Comparison of ENCODE assay signal across 14 cellular contexts in genomic region chr21:33492571-33492970, GRCh38. TPM values are rescaled to one million over a fixed set of nuclear protein-coding genes. Genes with fewer than 3 reads are reported as not detected.
DNase-seq lines count a peak whose midpoint lies in the region; ATAC-seq and TF ChIP-seq lines count a peak whose summit lies in the region.
"Had no signal": no experiment of that assay in that cellular context is flagged by ENCODE, and none has a peak within 500 bp of the region (broad histone marks: within the 10 kb centered on the region; RNA-seq: fewer than 3 reads in every experiment).

No MANE protein-coding gene starts in this region.

- no peaks in the 10 kb centered on the region for H3K9me3 Mint-ChIP-seq in activated naive CD8-positive, alpha-beta T cell (ENCODE audit: low read depth)
- no peaks in the 10 kb centered on the region for H3K9me3 Mint-ChIP-seq in activated naive CD8-positive, alpha-beta T cell treated with anti-CD3 and anti-CD28 coated beads for 36 hours
- no peaks in the 10 kb centered on the region for H3K9me3 Mint-ChIP-seq in progenitor cell of endocrine pancreas (ENCODE audit: low read depth)
- H3K9me3 Mint-ChIP-seq: neural crest cell had no signal

- no peak for ATAC-seq in HG03432 (IDR thresholded peaks at IDR 0.05; ENCODE audit: unreplicated experiment)
- ATAC-seq in GM21737 (IDR thresholded peaks at IDR 0.05; ENCODE audit: unreplicated experiment): no peak

- TF ChIP-seq CTCF in cardiac fibroblast (IDR thresholded peaks at IDR 0.05; ENCODE audit: low read depth, low read length): no peak
- TF ChIP-seq CTCF in progenitor cell of endocrine pancreas (IDR thresholded peaks at IDR 0.05; ENCODE audit: unreplicated experiment): no peak

- H3K4me3 ChIP-seq in cardiac fibroblast (replicated peaks in 1 of 2; ENCODE audit: low read depth in 2 of 2, low read length in 2 of 2): no peak overlapping the region

- H3K4me1 Mint-ChIP-seq in activated naive CD8-positive, alpha-beta T cell (ENCODE audit: low read depth): peaks cover 11% of the 10 kb centered on the region
- H3K4me1 Mint-ChIP-seq in activated naive CD8-positive, alpha-beta T cell treated with anti-CD3 and anti-CD28 coated beads for 36 hours: peaks cover 10% of the 10 kb centered on the region
- peaks cover 6% of the 10 kb centered on the region for H3K4me1 Mint-ChIP-seq in progenitor cell of endocrine pancreas (ENCODE audit: low read depth)

- peak overlapping the region; percentile 35 for H3K4me3 Mint-ChIP-seq in activated naive CD8-positive, alpha-beta T cell
- no peak overlapping the region for H3K4me3 Mint-ChIP-seq in activated naive CD8-positive, alpha-beta T cell treated with anti-CD3 and anti-CD28 coated beads for 36 hours
- peak overlapping the region; percentile 49 for H3K4me3 Mint-ChIP-seq in progenitor cell of endocrine pancreas (ENCODE audit: low read depth)

- H3K27ac Mint-ChIP-seq in activated naive CD8-positive, alpha-beta T cell: no peak overlapping the region
- no peak overlapping the region for H3K27ac Mint-ChIP-seq in activated naive CD8-positive, alpha-beta T cell treated with anti-CD3 and anti-CD28 coated beads for 36 hours
- no peak overlapping the region for H3K27ac Mint-ChIP-seq in progenitor cell of endocrine pancreas

- DNase-seq in activated naive CD8-positive, alpha-beta T cell treated with anti-CD3 and anti-CD28 coated beads for 36 hours: no peak
- DNase-seq in NOMO-1 (lab: John Stamatoyannopoulos, UW; ENCODE audit: unreplicated experiment in 2 of 2) (peak; percentile 13 to 46), cardiac fibroblast (ENCODE audit: low read depth in 2 of 2) (peak; percentile 75 to 84), progenitor cell of endocrine pancreas (ENCODE audit: low spot score, unreplicated experiment) (no peak)
- no peak for DNase-seq in stimulated activated naive CD4-positive, alpha-beta T cell treated with Interleukin-2 at 50 U/mL for 16 hours (lab: John Stamatoyannopoulos, UW)
- DNase-seq: C1 segment of cervical spinal cord; caudate nucleus; NCI-H1436 treated with DMSO at 0.1 percent for 48 hours; NK-92 treated with Interleukin-12 subunit alpha and Interleukin-12 subunit beta, amount 100 ng/mL, for 24 hours; T-helper 9 cell had no signal

- H3K27me3 Mint-ChIP-seq in activated naive CD8-positive, alpha-beta T cell: no peaks in the 10 kb centered on the region
- no peaks in the 10 kb centered on the region for H3K27me3 Mint-ChIP-seq in activated naive CD8-positive, alpha-beta T cell treated with anti-CD3 and anti-CD28 coated beads for 36 hours
- peaks cover 5% of the 10 kb centered on the region for H3K27me3 Mint-ChIP-seq in progenitor cell of endocrine pancreas

- no peaks in the 10 kb centered on the region for H3K36me3 Mint-ChIP-seq in activated naive CD8-positive, alpha-beta T cell
- no peaks in the 10 kb centered on the region for H3K36me3 Mint-ChIP-seq in activated naive CD8-positive, alpha-beta T cell treated with anti-CD3 and anti-CD28 coated beads for 36 hours
- H3K36me3 Mint-ChIP-seq in progenitor cell of endocrine pancreas (ENCODE audit: insufficient read depth): peaks cover 4% of the 10 kb centered on the region

RNA-seq across cellular contexts. Expression of gene DNAJC28, which starts 1.1 kb away (rescaled TPM):
- under 1 TPM; 0.23 to 0.58 TPM for total RNA-seq in activated naive CD8-positive, alpha-beta T cell treated with anti-CD3 and anti-CD28 coated beads for 36 hours
- total RNA-seq in progenitor cell of endocrine pancreas: 4.9 and 5.5 TPM in 2 replicates

RNA-seq across cellular contexts. Expression of gene TMEM50B, which starts 12.8 kb away (rescaled TPM):
- total RNA-seq in activated naive CD8-positive, alpha-beta T cell treated with anti-CD3 and anti-CD28 coated beads for 36 hours: 10 to 100 TPM; 14.6 to 15.7 TPM
- total RNA-seq in progenitor cell of endocrine pancreas: 39.4 and 39.9 TPM in 2 replicates

RNA-seq across cellular contexts. Expression of gene GART, which starts 49.3 kb away (rescaled TPM):
- total RNA-seq in activated naive CD8-positive, alpha-beta T cell treated with anti-CD3 and anti-CD28 coated beads for 36 hours: 100 to 1,000 TPM; 259 to 265 TPM
- total RNA-seq in progenitor cell of endocrine pancreas: 100 and 105 TPM in 2 replicates

RNA-seq across cellular contexts. Expression of gene SON, which starts 50.3 kb away (rescaled TPM):
- total RNA-seq in activated naive CD8-positive, alpha-beta T cell treated with anti-CD3 and anti-CD28 coated beads for 36 hours: 100 to 1,000 TPM; 283 to 328 TPM
- 395 and 416 TPM in 2 replicates for total RNA-seq in progenitor cell of endocrine pancreas

Comparison
In these comparisons a context has a peak if more than half of its experiments do, and no peak if none do; other contexts are left out.
1. DNase-seq: peak in NOMO-1 (2 of 2) and cardiac fibroblast (2 of 2); none in activated naive CD8-positive, alpha-beta T cell treated with anti-CD3 and anti-CD28 coated beads for 36 hours (single experiment), progenitor cell of endocrine pancreas (single experiment) and stimulated activated naive CD4-positive, alpha-beta T cell treated with Interleukin-2 at 50 U/mL for 16 hours (single experiment).